Comparison of ENCODE assay signal across 33 cellular contexts in genomic region chr2:175183674-175184073, GRCh38.
"Had no signal": no experiment of that assay in that cellular context is flagged by ENCODE, and none has a peak within 500 bp of the region (broad histone marks: within the 10 kb centered on the region; RNA-seq: fewer than 3 reads in every experiment).

No MANE protein-coding gene starts in this region.

- H3K27ac Mint-ChIP-seq: activated CD4-positive, alpha-beta memory T cell treated with anti-CD3 and anti-CD28 coated beads for 36 hours; activated CD4-positive, alpha-beta T cell treated with anti-CD3 and anti-CD28 coated beads for 36 hours; activated CD4-positive, alpha-beta T cell treated with anti-CD3 and anti-CD28 coated beads, Interleukin-2, amount 10 ng/mL, durations not matched to agents 24 days and 14 days; activated CD8-positive, alpha-beta memory T cell treated with anti-CD3 and anti-CD28 coated beads, Interleukin-2, amount 10 ng/mL, durations not matched to agents 7 days and 5 days; activated CD8-positive, alpha-beta T cell treated with anti-CD3 and anti-CD28 coated beads, Interleukin-2, amount 10 ng/mL, durations not matched to agents 7 days and 5 days; activated naive CD4-positive, alpha-beta T cell treated with anti-CD3 and anti-CD28 coated beads for 36 hours; activated naive CD4-positive, alpha-beta T cell treated with anti-CD3 and anti-CD28 coated beads, Interleukin-2, amount 50 U/mL, for 24 hours; activated naive CD8-positive, alpha-beta T cell treated with anti-CD3 and anti-CD28 coated beads for 36 hours; activated naive CD8-positive, alpha-beta T cell treated with anti-CD3 and anti-CD28 coated beads, Interleukin-2, amount 50 U/mL, for 24 hours; activated T-helper 1 cell treated with anti-CD3 and anti-CD28 coated beads, Interleukin-12 subunit alpha, Interleukin-12 subunit beta, Interleukin-2, Interleukin-4 antibody, amounts not matched to agents 30 ng/mL and 10 ng/mL and 1 ng/mL, durations not matched to agents 14 hours and 24 hours and 36 hours; activated T-helper 2 cell treated with anti-CD3 and anti-CD28 coated beads, Interferon-gamma antibody, Interleukin-2, Interleukin-4, amounts not matched to agents 10 μg/mL and 5 μg/mL and 100 μg/mL, durations not matched to agents 14 hours and 24 hours and 36 hours had no signal

- FAIRE-seq: endometrium, endothelial cell of umbilical vein had no signal

- H3K4me3 ChIP-seq: adrenal gland, body of pancreas, colonic mucosa, esophagus squamous epithelium, gastroesophageal sphincter had no signal

- ATAC-seq: activated CD4-positive, alpha-beta T cell treated with anti-CD3 and anti-CD28 coated beads for 36 hours; activated CD8-positive, alpha-beta memory T cell treated with anti-CD3 and anti-CD28 coated beads, Interleukin-2, amount 10 ng/mL, durations not matched to agents 7 days and 5 days; activated CD8-positive, alpha-beta T cell treated with anti-CD3 and anti-CD28 coated beads, Interleukin-2, amount 10 ng/mL, durations not matched to agents 7 days and 5 days; activated naive CD8-positive, alpha-beta T cell treated with anti-CD3 and anti-CD28 coated beads, Interleukin-2, amount 50 U/mL, for 24 hours; body of pancreas; gastroesophageal sphincter had no signal

- H3K4me3 Mint-ChIP-seq: activated CD4-positive, alpha-beta memory T cell treated with anti-CD3 and anti-CD28 coated beads for 36 hours; activated CD4-positive, alpha-beta T cell treated with anti-CD3 and anti-CD28 coated beads for 36 hours; activated CD4-positive, alpha-beta T cell treated with anti-CD3 and anti-CD28 coated beads, Interleukin-2, amount 10 ng/mL, durations not matched to agents 24 days and 14 days; activated CD8-positive, alpha-beta memory T cell treated with anti-CD3 and anti-CD28 coated beads, Interleukin-2, amount 10 ng/mL, durations not matched to agents 7 days and 5 days; activated CD8-positive, alpha-beta T cell treated with anti-CD3 and anti-CD28 coated beads, Interleukin-2, amount 10 ng/mL, durations not matched to agents 7 days and 5 days; activated naive CD4-positive, alpha-beta T cell treated with anti-CD3 and anti-CD28 coated beads for 36 hours; activated naive CD4-positive, alpha-beta T cell treated with anti-CD3 and anti-CD28 coated beads, Interleukin-2, amount 50 U/mL, for 24 hours; activated naive CD8-positive, alpha-beta T cell treated with anti-CD3 and anti-CD28 coated beads for 36 hours; activated naive CD8-positive, alpha-beta T cell treated with anti-CD3 and anti-CD28 coated beads, Interleukin-2, amount 50 U/mL, for 24 hours; activated T-helper 1 cell treated with anti-CD3 and anti-CD28 coated beads, Interleukin-12 subunit alpha, Interleukin-12 subunit beta, Interleukin-2, Interleukin-4 antibody, amounts not matched to agents 30 ng/mL and 10 ng/mL and 1 ng/mL, durations not matched to agents 14 hours and 24 hours and 36 hours had no signal

- H3K27ac ChIP-seq: adrenal gland, body of pancreas, colonic mucosa, epithelial cell of prostate, esophagus squamous epithelium, gastroesophageal sphincter had no signal

- H3K27me3 Mint-ChIP-seq: activated CD4-positive, alpha-beta memory T cell treated with anti-CD3 and anti-CD28 coated beads for 36 hours; activated CD8-positive, alpha-beta memory T cell treated with anti-CD3 and anti-CD28 coated beads, Interleukin-2, amount 10 ng/mL, durations not matched to agents 7 days and 5 days had no signal

- DNase-seq: activated CD4-positive, alpha-beta memory T cell treated with anti-CD3 and anti-CD28 coated beads for 36 hours; activated CD4-positive, alpha-beta T cell treated with anti-CD3 and anti-CD28 coated beads for 36 hours; activated CD4-positive, alpha-beta T cell treated with anti-CD3 and anti-CD28 coated beads, Interleukin-2, amount 10 ng/mL, durations not matched to agents 24 days and 14 days; activated CD4-positive, CD25-positive, alpha-beta regulatory T cell; activated CD4-positive, CD25-positive, alpha-beta regulatory T cell treated with anti-CD3 and anti-CD28 coated beads, Interleukin-2, amount 50 U/mL, for 72 hours; activated CD8-positive, alpha-beta memory T cell treated with anti-CD3 and anti-CD28 coated beads, Interleukin-2, amount 10 ng/mL, durations not matched to agents 7 days and 5 days; activated CD8-positive, alpha-beta memory T cell treated with anti-CD3 and anti-CD28 coated beads, Interleukin-2, amount 50 U/mL, for 4 hours; activated CD8-positive, alpha-beta T cell treated with anti-CD3 and anti-CD28 coated beads, Interleukin-2, amount 10 ng/mL, durations not matched to agents 7 days and 5 days; activated effector memory CD4-positive, alpha-beta T cell treated with anti-CD3 and anti-CD28 coated beads, Interleukin-2, amount 50 U/mL, for 16 hours; activated naive CD4-positive, alpha-beta T cell treated with anti-CD3 and anti-CD28 coated beads for 36 hours; activated naive CD8-positive, alpha-beta T cell treated with anti-CD3 and anti-CD28 coated beads for 36 hours; activated naive CD8-positive, alpha-beta T cell treated with anti-CD3 and anti-CD28 coated beads, Interleukin-2, amount 50 U/mL, for 24 hours; activated T-cell treated with anti-CD3 and anti-CD28 coated beads, Interleukin-2, amount 50 U/mL, for 1 hour; activated T-cell treated with anti-CD3 and anti-CD28 coated beads, Interleukin-2, amount 50 U/mL, for 48 hours; adrenal gland; amygdala; aorta; body of pancreas; central memory CD4-positive, alpha-beta T cell; cerebellar nuclear complex; colonic mucosa; effector CD8-positive, alpha-beta T cell; esophagus squamous epithelium; foreskin melanocyte; head of caudate nucleus; T-helper 2 cell had no signal

- H3K4me1 ChIP-seq: colonic mucosa had no signal

- H3K9me3 ChIP-seq: adrenal gland, body of pancreas, colonic mucosa, esophagus squamous epithelium, gastroesophageal sphincter had no signal

- H3K9me3 Mint-ChIP-seq: activated CD4-positive, alpha-beta memory T cell treated with anti-CD3 and anti-CD28 coated beads for 36 hours; activated naive CD4-positive, alpha-beta T cell treated with anti-CD3 and anti-CD28 coated beads for 36 hours had no signal

- H3K27me3 ChIP-seq: adrenal gland, body of pancreas, colonic mucosa, esophagus squamous epithelium, gastroesophageal sphincter had no signal
